In the genomic region with DNA sequence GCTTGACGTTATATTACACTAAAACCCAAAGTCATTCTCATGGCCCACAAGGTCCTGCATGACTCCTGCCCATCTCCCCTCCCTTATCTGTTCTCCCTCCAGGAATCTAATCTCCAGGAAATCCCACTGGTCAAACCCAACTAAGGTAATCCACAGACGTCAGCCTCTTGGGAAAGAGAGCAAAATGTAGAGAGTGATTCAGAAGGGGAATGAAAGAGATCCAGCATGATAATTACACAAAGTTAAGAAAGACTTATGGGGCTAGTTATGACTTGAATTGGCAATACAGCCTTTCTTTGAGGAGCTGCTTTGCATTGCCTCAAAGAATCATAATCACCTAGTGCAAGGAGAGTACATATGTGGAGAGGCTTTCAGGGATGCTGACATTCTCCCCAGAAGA, we compare ENCODE assay signal across 15 cellular contexts.
DNase-seq lines count a peak whose midpoint lies in the region; ATAC-seq, FAIRE-seq and TF ChIP-seq lines count a peak whose summit lies in the region.
"Had no signal": no experiment of that assay in that cellular context is flagged by ENCODE, and none has a peak within 500 bp of the region (broad histone marks: within the 10 kb centered on the region; RNA-seq: fewer than 3 reads in every experiment).

No MANE protein-coding gene starts in this region.

- no peak for FAIRE-seq in K562 (lab: Jason Lieb, UNC)

- H3K9me3 ChIP-seq in K562 (replicated peaks; ENCODE audit: control insufficient read depth, insufficient read depth, low read depth, low read length) (no peaks in the 10 kb centered on the region), HAP-1 (no peaks in the 10 kb centered on the region)

- intact Hi-C loops in K562 (cut with micrococcal nuclease) = no loop called here

- no peak overlapping the region for H3K9ac ChIP-seq in K562 (ENCODE audit: insufficient read depth in 1 of 2, low read depth in 2 of 2, low read length in 2 of 2)
- H3K9ac ChIP-seq: BLaER1 treated with 17β-estradiol and CSF1 and Interleukin-3, amounts not matched to agents 10 nM and 100 nM had no signal

- in situ Hi-C loops in K562 (cut with MboI) (no loop called here), HAP-1 (cut with MboI; ENCODE audit: low sequenced_read_pairs) (no loop called here)

- no peak overlapping the region for H3K4me3 ChIP-seq in K562
- no peak overlapping the region for H3K4me3 ChIP-seq in fibroblast of villous mesenchyme (ENCODE audit: low read depth, low read length)
- H3K4me3 ChIP-seq in HAP-1 = no peak overlapping the region
- H3K4me3 ChIP-seq: BLaER1 treated with 17β-estradiol and CSF1 and Interleukin-3, amounts not matched to agents 10 nM and 100 nM; GM23338 had no signal

- POLR2A ChIA-PET in K562 (lab: Yijun Ruan, JAX) = interaction anchor here (0.5 to 0.6 kb wide), 2 partner anchors 78 to 258 kb away, joined by 3 read pairs; no protein-coding TSS in a partner anchor

- no peak for TF ChIP-seq RAD21 in K562 (CRISPR knock-in tag; conservative IDR thresholded peaks at IDR 0.05 in 1 of 2, IDR thresholded peaks at IDR 0.05 in 1 of 2)

- BruUV-seq in K562 (replicated peaks; lab: Mats Ljungman, UMichigan) = no TSS peak

- H4K20me1 ChIP-seq in K562 (replicated peaks; ENCODE audit: control insufficient read depth, insufficient read depth, low read length) = no peaks in the 10 kb centered on the region
- H4K20me1 ChIP-seq: BLaER1 treated with 17β-estradiol and CSF1 and Interleukin-3, amounts not matched to agents 10 nM and 100 nM had no signal

- DNase-seq in NCI-H226 (peak; percentile 11), K562 (ENCODE audit: extremely low read depth in 1 of 4, low spot score in 3 of 4) (peak in 1 of 4 experiments; percentile 10), epithelial cell of prostate (ENCODE audit: low read depth, low spot score) (peak; percentile 50), fibroblast of villous mesenchyme (ENCODE audit: low read depth) (peak; percentile 12), HAP-1 (ENCODE audit: low spot score in 2 of 2) (no peak), cortex of kidney (lab: John Stamatoyannopoulos, UW) (no peak)
- DNase-seq: 8988T; CD4-positive, CD25-positive, alpha-beta regulatory T cell; DMS53; GF-D8; H7 had no signal

- H2AFZ ChIP-seq in K562 (ENCODE audit: low read depth, low read length) = peak overlapping the region; percentile 30; the same call in 1 of the 2 replicates
- H2AFZ ChIP-seq: GM23338 had no signal

- 0% methylated on average over 2 of the region's 2 CpGs for WGBS in K562 (ENCODE audit: insufficient coverage, low coverage, missing lambda C conversion rate)

- no peak for TF ChIP-seq EP300 in K562 (IDR thresholded peaks at IDR 0.05; ENCODE audit: low read length)

- no peak for ATAC-seq in K562
- ATAC-seq in GM18870 (IDR thresholded peaks at IDR 0.05; ENCODE audit: unreplicated experiment) = no peak
- ATAC-seq in GM21528 (IDR thresholded peaks at IDR 0.05; ENCODE audit: low FRiP score, unreplicated experiment) = no peak
- ATAC-seq: GM23338 had no signal

- H3K36me3 ChIP-seq in K562 (ENCODE audit: control insufficient read depth, insufficient read depth, low read length) (no peaks in the 10 kb centered on the region), HAP-1 (replicated peaks) (no peaks in the 10 kb centered on the region)
- H3K36me3 ChIP-seq: BLaER1 treated with 17β-estradiol and CSF1 and Interleukin-3, amounts not matched to agents 10 nM and 100 nM had no signal

- no peaks in the 10 kb centered on the region for H3K79me2 ChIP-seq in K562 (ENCODE audit: control insufficient read depth, insufficient read depth, low read length)

- CTCF ChIA-PET in K562 (lab: Yijun Ruan, JAX; ENCODE audit: low intra/inter-chr PET ratio) = no interaction called here

- H3K4me1 ChIP-seq in K562 (replicated peaks in 1 of 2; ENCODE audit: control insufficient read depth in 2 of 2, insufficient read depth in 2 of 2, low read length in 2 of 2) = peaks cover 0 to 6% of the 10 kb centered on the region in 2 experiments; a peak in 3 of 5 replicates
- no peaks in the 10 kb centered on the region for H3K4me1 ChIP-seq in HAP-1

- TF ChIP-seq CTCF in K562 (IDR thresholded peaks at IDR 0.05 in 2 of 3, conservative IDR thresholded peaks at IDR 0.05 in 1 of 3; ENCODE audit: insufficient read depth in 2 of 3, low read depth in 1 of 3, low read length in 3 of 3) (no peak), fibroblast of villous mesenchyme (IDR thresholded peaks at IDR 0.05; ENCODE audit: insufficient read depth, low read depth, low read length) (no peak)

- no peaks in the 10 kb centered on the region for H3K27me3 ChIP-seq in K562 (ENCODE audit: control insufficient read depth in 2 of 2, insufficient read depth in 2 of 2, low read length in 2 of 2)
- 0 out of 2 replicates have a peak, but pooled peaks cover 3% of the 10 kb centered on the region for H3K27me3 ChIP-seq in HAP-1 (ENCODE audit: low read depth)
- H3K27me3 ChIP-seq: BLaER1 treated with 17β-estradiol and CSF1 and Interleukin-3, amounts not matched to agents 10 nM and 100 nM had no signal

- H3K27ac ChIP-seq in K562 (ENCODE audit: extremely low read depth, low read depth, low read length) (no peak overlapping the region), epithelial cell of prostate (no peak overlapping the region)
- H3K27ac ChIP-seq: BLaER1 treated with 17β-estradiol and CSF1 and Interleukin-3, amounts not matched to agents 10 nM and 100 nM had no signal

- TF ChIP-seq POLR2A in K562 (conservative IDR thresholded peaks at IDR 0.05) = no peak

- H3K4me2 ChIP-seq in K562 (ENCODE audit: insufficient read depth, low read length) = no peak overlapping the region
- H3K4me2 ChIP-seq: GM23338 had no signal

- H3K9me1 ChIP-seq in K562 (ENCODE audit: control insufficient read depth, insufficient read depth, low read length) = no peaks in the 10 kb centered on the region

TF ChIP-seq in K562, 482 proteins besides CTCF, POLR2A, EP300 and RAD21:
- TF ChIP-seq ZNF354B (CRISPR knock-in tag; IDR thresholded peaks at IDR 0.05) (no peak), ZNF311 (CRISPR knock-in tag; IDR thresholded peaks at IDR 0.05) (no peak), HNRNPK (IDR thresholded peaks at IDR 0.05; ENCODE audit: low read depth, low read length, poor library complexity, severe bottlenecking) (no peak), SMARCB1 (IDR thresholded peaks at IDR 0.05; ENCODE audit: insufficient read length, low read depth) (no peak), PPARD (CRISPR knock-in tag; IDR thresholded peaks at IDR 0.05) (no peak), ARID1B (IDR thresholded peaks at IDR 0.05) (0 out of 2 replicates have a peak, but pooled peaks have one; percentile 15), HMGN3 (IDR thresholded peaks at IDR 0.05; ENCODE audit: borderline replicate concordance, extremely low read depth, insufficient read length, low read depth, low read length) (no peak), POLR3G (IDR thresholded peaks at IDR 0.05; ENCODE audit: extremely low read depth, insufficient read length, insufficient replicate concordance) (no peak), FOSL1 (tag; conservative IDR thresholded peaks at IDR 0.05) (peak; percentile 70)
- TF ChIP-seq, protein P1, sequence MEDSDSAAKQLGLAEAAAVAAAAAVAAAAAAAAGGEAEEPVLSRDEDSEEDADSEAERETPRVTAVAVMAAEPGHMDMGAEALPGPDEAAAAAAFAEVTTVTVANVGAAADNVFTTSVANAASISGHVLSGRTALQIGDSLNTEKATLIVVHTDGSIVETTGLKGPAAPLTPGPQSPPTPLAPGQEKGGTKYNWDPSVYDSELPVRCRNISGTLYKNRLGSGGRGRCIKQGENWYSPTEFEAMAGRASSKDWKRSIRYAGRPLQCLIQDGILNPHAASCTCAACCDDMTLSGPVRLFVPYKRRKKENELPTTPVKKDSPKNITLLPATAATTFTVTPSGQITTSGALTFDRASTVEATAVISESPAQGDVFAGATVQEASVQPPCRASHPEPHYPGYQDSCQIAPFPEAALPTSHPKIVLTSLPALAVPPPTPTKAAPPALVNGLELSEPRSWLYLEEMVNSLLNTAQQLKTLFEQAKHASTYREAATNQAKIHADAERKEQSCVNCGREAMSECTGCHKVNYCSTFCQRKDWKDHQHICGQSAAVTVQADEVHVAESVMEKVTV (CRISPR knock-in tag; IDR thresholded peaks at IDR 0.05) = no peak
- TF ChIP-seq, protein P2, sequence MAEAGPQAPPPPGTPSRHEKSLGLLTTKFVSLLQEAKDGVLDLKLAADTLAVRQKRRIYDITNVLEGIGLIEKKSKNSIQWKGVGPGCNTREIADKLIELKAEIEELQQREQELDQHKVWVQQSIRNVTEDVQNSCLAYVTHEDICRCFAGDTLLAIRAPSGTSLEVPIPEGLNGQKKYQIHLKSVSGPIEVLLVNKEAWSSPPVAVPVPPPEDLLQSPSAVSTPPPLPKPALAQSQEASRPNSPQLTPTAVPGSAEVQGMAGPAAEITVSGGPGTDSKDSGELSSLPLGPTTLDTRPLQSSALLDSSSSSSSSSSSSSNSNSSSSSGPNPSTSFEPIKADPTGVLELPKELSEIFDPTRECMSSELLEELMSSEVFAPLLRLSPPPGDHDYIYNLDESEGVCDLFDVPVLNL (CRISPR knock-in tag; IDR thresholded peaks at IDR 0.05; ENCODE audit: low read depth) = no peak
- TF ChIP-seq, protein P3, sequence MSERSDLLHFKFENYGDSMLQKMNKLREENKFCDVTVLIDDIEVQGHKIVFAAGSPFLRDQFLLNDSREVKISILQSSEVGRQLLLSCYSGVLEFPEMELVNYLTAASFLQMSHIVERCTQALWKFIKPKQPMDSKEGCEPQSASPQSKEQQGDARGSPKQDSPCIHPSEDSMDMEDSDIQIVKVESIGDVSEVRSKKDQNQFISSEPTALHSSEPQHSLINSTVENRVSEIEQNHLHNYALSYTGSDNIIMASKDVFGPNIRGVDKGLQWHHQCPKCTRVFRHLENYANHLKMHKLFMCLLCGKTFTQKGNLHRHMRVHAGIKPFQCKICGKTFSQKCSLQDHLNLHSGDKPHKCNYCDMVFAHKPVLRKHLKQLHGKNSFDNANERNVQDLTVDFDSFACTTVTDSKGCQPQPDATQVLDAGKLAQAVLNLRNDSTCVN (CRISPR knock-in tag; IDR thresholded peaks at IDR 0.05) = no peak
- TF ChIP-seq, protein P4, sequence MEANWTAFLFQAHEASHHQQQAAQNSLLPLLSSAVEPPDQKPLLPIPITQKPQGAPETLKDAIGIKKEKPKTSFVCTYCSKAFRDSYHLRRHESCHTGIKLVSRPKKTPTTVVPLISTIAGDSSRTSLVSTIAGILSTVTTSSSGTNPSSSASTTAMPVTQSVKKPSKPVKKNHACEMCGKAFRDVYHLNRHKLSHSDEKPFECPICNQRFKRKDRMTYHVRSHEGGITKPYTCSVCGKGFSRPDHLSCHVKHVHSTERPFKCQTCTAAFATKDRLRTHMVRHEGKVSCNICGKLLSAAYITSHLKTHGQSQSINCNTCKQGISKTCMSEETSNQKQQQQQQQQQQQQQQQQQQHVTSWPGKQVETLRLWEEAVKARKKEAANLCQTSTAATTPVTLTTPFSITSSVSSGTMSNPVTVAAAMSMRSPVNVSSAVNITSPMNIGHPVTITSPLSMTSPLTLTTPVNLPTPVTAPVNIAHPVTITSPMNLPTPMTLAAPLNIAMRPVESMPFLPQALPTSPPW (CRISPR knock-in tag; IDR thresholded peaks at IDR 0.05) = 0 out of 2 replicates have a peak, but pooled peaks have one; percentile 29

Comparison
In these comparisons a context has a peak if more than half of its experiments do, and no peak if none do; other contexts are left out.
1. DNase-seq: peak in NCI-H226 (single experiment), epithelial cell of prostate (single experiment) and fibroblast of villous mesenchyme (single experiment); none in HAP-1 (0 of 2) and cortex of kidney (single experiment).